In the genomic region with DNA sequence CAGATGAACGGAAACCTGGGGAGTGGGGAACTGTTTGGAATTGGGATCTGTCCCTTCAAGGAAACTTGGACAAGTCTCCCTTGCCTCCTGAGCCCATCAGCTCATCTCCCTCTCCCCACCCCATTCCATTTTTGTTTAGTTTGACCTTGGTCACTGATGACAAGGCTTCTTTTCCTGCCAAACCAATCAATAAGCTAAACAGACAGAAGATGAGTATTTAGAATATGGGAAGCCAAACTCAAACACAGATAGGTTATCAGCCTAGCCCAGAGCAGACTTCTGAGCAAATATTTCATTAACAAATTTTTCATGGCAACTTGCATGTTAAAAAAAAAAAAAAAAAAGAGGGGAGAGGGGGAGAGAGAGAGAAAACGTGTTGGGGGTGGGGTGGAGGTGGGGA, we compare ENCODE assay signal across 26 cellular contexts.
"Had no signal": no experiment of that assay in that cellular context is flagged by ENCODE, and none has a peak within 500 bp of the region (broad histone marks: within the 10 kb centered on the region; RNA-seq: fewer than 3 reads in every experiment).

No MANE protein-coding gene starts in this region.

- H3K27me3 ChIP-seq: pancreas, tibial artery, uterus had no signal

- H3K4me1 ChIP-seq: left ventricle myocardium inferior, pancreas, prostate gland, suprapubic skin, tibial artery, uterus had no signal

- DNase-seq: islet precursor cell; left ventricle myocardium inferior; mesendoderm; naive B cell; natural killer cell; pancreas; posterior cingulate gyrus; retina; right cardiac atrium; stimulated activated CD4-positive, alpha-beta T cell treated with anti-CD3 and anti-CD28 coated beads, Interleukin-12 subunit alpha, Interleukin-12 subunit beta, amount 100 ng/mL, for 4 hours; stimulated activated CD4-positive, alpha-beta T cell treated with anti-CD3 and anti-CD28 coated beads, Interleukin-15, amount 100 ng/mL, for 24 hours; stimulated activated CD4-positive, alpha-beta T cell treated with anti-CD3 and anti-CD28 coated beads, Interleukin-2, amount 100 ng/mL, for 24 hours; stimulated activated CD4-positive, alpha-beta T cell treated with anti-CD3 and anti-CD28 coated beads, Interleukin-4, amount 100 ng/mL, for 1 hour; stimulated activated naive CD4-positive, alpha-beta T cell; tibial artery; trophoblast cell; uterus had no signal

- H3K9me3 ChIP-seq: left ventricle myocardium inferior, pancreas, prostate gland, suprapubic skin, thoracic aorta, tibial artery, uterus had no signal

- H3K27ac Mint-ChIP-seq: mesothelial cell of epicardium; naive B cell; natural killer cell; stimulated activated effector memory CD8-positive, alpha-beta T cell treated with anti-CD3 and anti-CD28 coated beads, Interleukin-12 subunit alpha, Interleukin-12 subunit beta, amount 100 ng/mL, for 72 hours; stimulated activated naive CD8-positive, alpha-beta T cell treated with anti-CD3 and anti-CD28 coated beads, Interleukin-15, Interleukin-2, amounts not matched to agents 100 ng/mL and 50 ng/mL, for 24 hours had no signal

- H3K4me1 Mint-ChIP-seq: mesothelial cell of epicardium; natural killer cell; stimulated activated effector memory CD8-positive, alpha-beta T cell treated with anti-CD3 and anti-CD28 coated beads, Interleukin-12 subunit alpha, Interleukin-12 subunit beta, amount 100 ng/mL, for 72 hours had no signal

- H3K9me3 Mint-ChIP-seq: mesothelial cell of epicardium; stimulated activated naive CD8-positive, alpha-beta T cell treated with anti-CD3 and anti-CD28 coated beads, Interleukin-15, Interleukin-2, amounts not matched to agents 100 ng/mL and 50 ng/mL, for 24 hours had no signal

- FAIRE-seq: pancreas had no signal

- H3K36me3 ChIP-seq: left ventricle myocardium inferior, pancreas, prostate gland, suprapubic skin, thoracic aorta, tibial artery, uterus had no signal

- H3K36me3 Mint-ChIP-seq: mesothelial cell of epicardium; naive B cell; natural killer cell; stimulated activated effector memory CD8-positive, alpha-beta T cell treated with anti-CD3 and anti-CD28 coated beads, Interleukin-12 subunit alpha, Interleukin-12 subunit beta, amount 100 ng/mL, for 72 hours had no signal

- H3K4me3 ChIP-seq: left ventricle myocardium inferior, lung, pancreas, prostate gland, skin epidermis, suprapubic skin, thoracic aorta, tibial artery, uterus had no signal

- H3K27ac ChIP-seq: left ventricle myocardium inferior, pancreas, prostate gland, skin epidermis, suprapubic skin, thoracic aorta, tibial artery, uterus had no signal

- ATAC-seq: natural killer cell; pancreas; right cardiac atrium; sciatic nerve; stimulated activated effector memory CD8-positive, alpha-beta T cell treated with anti-CD3 and anti-CD28 coated beads, Interleukin-12 subunit alpha, Interleukin-12 subunit beta, amount 100 ng/mL, for 72 hours had no signal

- H3K4me3 Mint-ChIP-seq: mesothelial cell of epicardium; naive B cell; natural killer cell; stimulated activated effector memory CD8-positive, alpha-beta T cell treated with anti-CD3 and anti-CD28 coated beads, Interleukin-12 subunit alpha, Interleukin-12 subunit beta, amount 100 ng/mL, for 72 hours; stimulated activated naive CD8-positive, alpha-beta T cell treated with anti-CD3 and anti-CD28 coated beads, Interleukin-15, Interleukin-2, amounts not matched to agents 100 ng/mL and 50 ng/mL, for 24 hours had no signal
